In the genomic region with DNA sequence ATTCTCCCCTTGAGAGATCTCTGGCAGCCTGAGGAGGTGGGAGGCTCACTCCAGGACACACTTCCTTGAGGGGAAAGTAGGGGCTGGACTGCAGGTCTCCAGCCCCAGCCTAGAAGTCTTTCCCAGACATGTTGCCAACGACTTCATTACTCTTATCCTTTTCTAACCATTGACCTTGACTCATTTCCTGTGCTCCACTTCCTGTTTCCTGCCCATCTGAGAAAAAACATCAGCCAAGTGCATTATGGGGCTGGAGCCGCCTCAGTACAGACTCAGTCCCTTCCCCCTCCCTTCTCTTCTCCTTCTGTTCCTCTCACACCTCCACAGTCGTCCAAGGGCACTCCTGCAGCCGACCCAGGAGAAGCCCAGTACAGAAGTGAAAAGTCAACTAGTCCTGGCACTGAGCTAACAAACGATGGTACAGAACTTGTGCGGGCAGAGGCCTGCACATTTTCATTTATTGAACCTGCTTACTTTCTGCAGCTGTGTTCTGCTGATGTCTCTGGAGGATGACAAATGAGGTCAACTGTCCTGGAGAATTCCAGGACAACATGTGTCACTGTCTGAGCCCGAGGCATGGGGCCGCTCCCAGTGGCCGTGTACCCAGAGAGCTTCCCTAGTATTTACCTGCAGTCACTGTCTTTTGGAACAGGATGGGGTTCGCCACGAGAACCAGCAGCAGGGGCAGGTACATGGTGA, we compare ENCODE assay signal across 13 cellular contexts. TPM values are rescaled to one million over a fixed set of nuclear protein-coding genes. Genes with fewer than 3 reads are reported as not detected.
DNase-seq lines count a peak whose midpoint lies in the region; ATAC-seq, FAIRE-seq and TF ChIP-seq lines count a peak whose summit lies in the region.
"Had no signal": no experiment of that assay in that cellular context is flagged by ENCODE, and none has a peak within 500 bp of the region (broad histone marks: within the 10 kb centered on the region; RNA-seq: fewer than 3 reads in every experiment).

No MANE protein-coding gene starts in this region.

- H3K9me3 ChIP-seq in Caco-2 (no peaks in the 10 kb centered on the region), K562 (replicated peaks; ENCODE audit: control insufficient read depth, insufficient read depth, low read depth, low read length) (no peaks in the 10 kb centered on the region), lung (ENCODE audit: control insufficient read depth in 2 of 2, insufficient read depth in 1 of 2, low read length in 1 of 2) (peaks cover 0 to 6% of the 10 kb centered on the region in 2 donors)
- H3K9me3 ChIP-seq: ascending aorta, thoracic aorta had no signal

- no peak for TF ChIP-seq POLR2A in K562 (conservative IDR thresholded peaks at IDR 0.05)

- in situ Hi-C loops in K562 (cut with MboI), result no loop called here

- no peak overlapping the region for H3K4me3 Mint-ChIP-seq in Caco-2 (ENCODE audit: unreplicated experiment)
- H3K4me3 Mint-ChIP-seq in stimulated activated memory B cell treated with anti-CD40 and anti-IgM and Interleukin-4, amounts not matched to agents 10 μg/mL and 1 μg/mL and 100 μg/mL, for 72 hours, result no peak overlapping the region

- no peaks in the 10 kb centered on the region for H3K9me1 ChIP-seq in K562 (ENCODE audit: control insufficient read depth, insufficient read depth, low read length)

- 2% methylated on average over 8 of the region's 11 CpGs for WGBS in K562 (ENCODE audit: insufficient coverage, low coverage, missing lambda C conversion rate)
- WGBS in lung, 2 donors, result 38 to 57% methylated on average over 8 to 11 of the region's 11 CpGs

- TF ChIP-seq CTCF in Caco-2 (IDR thresholded peaks at IDR 0.05; ENCODE audit: insufficient read depth in 1 of 2, low read depth in 1 of 2, low read length in 1 of 2, severe bottlenecking in 1 of 2, unreplicated experiment in 1 of 2) (no peak), K562 (IDR thresholded peaks at IDR 0.05 in 2 of 3, conservative IDR thresholded peaks at IDR 0.05 in 1 of 3; ENCODE audit: insufficient read depth in 2 of 3, low read depth in 1 of 3, low read length in 3 of 3) (no peak), lung (IDR thresholded peaks at IDR 0.05; ENCODE audit: control extremely low read depth, extremely low read depth) (no peak)

- ATAC-seq in K562, result peak; percentile 37; the same call in 1 of the 3 replicates
- no peak for ATAC-seq in lung (ENCODE audit: insufficient read depth, low FRiP score)
- ATAC-seq in stimulated activated memory B cell treated with anti-CD40 and anti-IgM and Interleukin-4, amounts not matched to agents 10 μg/mL and 1 μg/mL and 100 μg/mL, for 72 hours, result no peak
- no peak for ATAC-seq in activated CD4-positive, CD25-positive, alpha-beta regulatory T cell treated with anti-CD3 and anti-CD28 coated beads, Interleukin-2, amount 50 U/mL, for 24 hours
- no peak for ATAC-seq in HG03097 (IDR thresholded peaks at IDR 0.05; ENCODE audit: low FRiP score, unreplicated experiment)

- peak overlapping the region; percentile 71 for H3K27ac Mint-ChIP-seq in Caco-2 (ENCODE audit: unreplicated experiment)
- H3K27ac Mint-ChIP-seq in stimulated activated memory B cell treated with anti-CD40 and anti-IgM and Interleukin-4, amounts not matched to agents 10 μg/mL and 1 μg/mL and 100 μg/mL, for 72 hours, result no peak overlapping the region

- no peak for TF ChIP-seq EP300 in K562 (IDR thresholded peaks at IDR 0.05; ENCODE audit: low read length)

- intact Hi-C loops in Caco-2 (cut with micrococcal nuclease; ENCODE audit: unreplicated experiment), result no loop called here
- intact Hi-C loops in K562 (cut with micrococcal nuclease), result no loop called here

- BruUV-seq in Caco-2 (replicated peaks; lab: Mats Ljungman, UMichigan), result no TSS peak
- no TSS peak for BruUV-seq in K562 (replicated peaks; lab: Mats Ljungman, UMichigan)

- H3K27me3 ChIP-seq in Caco-2 (replicated peaks; ENCODE audit: control insufficient read depth, insufficient read depth, low read length), result no peaks in the 10 kb centered on the region
- peaks cover 0 to 4% of the 10 kb centered on the region in 2 experiments; a peak in 1 of 5 replicates for H3K27me3 ChIP-seq in K562 (ENCODE audit: control insufficient read depth in 2 of 2, insufficient read depth in 2 of 2, low read length in 2 of 2)
- no peaks in the 10 kb centered on the region for H3K27me3 ChIP-seq in lung (ENCODE audit: control insufficient read depth, insufficient read depth)
- H3K27me3 ChIP-seq: ascending aorta had no signal

- peaks cover 12% of the 10 kb centered on the region for H3K36me3 Mint-ChIP-seq in Caco-2 (ENCODE audit: insufficient read depth, unreplicated experiment)
- H3K36me3 Mint-ChIP-seq in stimulated activated memory B cell treated with anti-CD40 and anti-IgM and Interleukin-4, amounts not matched to agents 10 μg/mL and 1 μg/mL and 100 μg/mL, for 72 hours, result peaks cover 6% of the 10 kb centered on the region

- no peaks in the 10 kb centered on the region for H4K20me1 ChIP-seq in K562 (replicated peaks; ENCODE audit: control insufficient read depth, insufficient read depth, low read length)

- H3K9me3 Mint-ChIP-seq in Caco-2 (ENCODE audit: unreplicated experiment), result peaks cover 8% of the 10 kb centered on the region
- peaks cover 5% of the 10 kb centered on the region for H3K9me3 Mint-ChIP-seq in stimulated activated memory B cell treated with anti-CD40 and anti-IgM and Interleukin-4, amounts not matched to agents 10 μg/mL and 1 μg/mL and 100 μg/mL, for 72 hours

- no peak overlapping the region for H3K9ac ChIP-seq in K562 (ENCODE audit: insufficient read depth in 1 of 2, low read depth in 2 of 2, low read length in 2 of 2)

- no peak overlapping the region for H3K4me2 ChIP-seq in K562 (ENCODE audit: insufficient read depth, low read length)

- no peaks in the 10 kb centered on the region for H3K79me2 ChIP-seq in K562 (ENCODE audit: control insufficient read depth, insufficient read depth, low read length)

- no peak overlapping the region for H3K27ac ChIP-seq in K562 (ENCODE audit: extremely low read depth, low read depth, low read length)
- peak overlapping the region; percentile 33 to 66 for H3K27ac ChIP-seq in lung (ENCODE audit: low read depth in 1 of 2, low read length in 1 of 2)
- H3K27ac ChIP-seq: ascending aorta, thoracic aorta had no signal

- no peak for FAIRE-seq in K562 (lab: Jason Lieb, UNC)
- FAIRE-seq: GM19239 had no signal

- peaks cover 18% of the 10 kb centered on the region for H3K4me1 Mint-ChIP-seq in Caco-2 (ENCODE audit: low read depth, unreplicated experiment)
- peaks cover 16% of the 10 kb centered on the region for H3K4me1 Mint-ChIP-seq in stimulated activated memory B cell treated with anti-CD40 and anti-IgM and Interleukin-4, amounts not matched to agents 10 μg/mL and 1 μg/mL and 100 μg/mL, for 72 hours

- no peak for TF ChIP-seq RAD21 in K562 (CRISPR knock-in tag; conservative IDR thresholded peaks at IDR 0.05 in 1 of 2, IDR thresholded peaks at IDR 0.05 in 1 of 2)

- POLR2A ChIA-PET in Caco-2 (lab: Charles Lee) (no interaction called here), K562 (lab: Yijun Ruan, JAX) (interaction anchor here (0.6 kb wide), 1 partner anchor 283 kb away, joined by 3 read pairs; no protein-coding TSS in a partner anchor)

- H3K4me1 ChIP-seq in Caco-2, result no peaks in the 10 kb centered on the region
- no peaks in the 10 kb centered on the region for H3K4me1 ChIP-seq in K562 (replicated peaks in 1 of 2; ENCODE audit: control insufficient read depth in 2 of 2, insufficient read depth in 2 of 2, low read length in 2 of 2)
- H3K4me1 ChIP-seq in lung (ENCODE audit: control insufficient read depth in 2 of 2, insufficient read depth in 2 of 2, low read length in 2 of 2), result no peaks in the 10 kb centered on the region
- H3K4me1 ChIP-seq: ascending aorta had no signal

- H2AFZ ChIP-seq in K562 (ENCODE audit: low read depth, low read length), result no peak overlapping the region

- no peaks in the 10 kb centered on the region for H3K36me3 ChIP-seq in Caco-2 (ENCODE audit: control insufficient read depth, insufficient read depth, low read length)
- no peaks in the 10 kb centered on the region for H3K36me3 ChIP-seq in K562 (ENCODE audit: control insufficient read depth, insufficient read depth, low read length)
- H3K36me3 ChIP-seq in lung (ENCODE audit: control insufficient read depth in 2 of 2, insufficient read depth in 2 of 2, low read length in 2 of 2), result no peaks in the 10 kb centered on the region
- H3K36me3 ChIP-seq: ascending aorta, thoracic aorta had no signal

- no peaks in the 10 kb centered on the region for H3K27me3 Mint-ChIP-seq in Caco-2 (ENCODE audit: insufficient read depth, unreplicated experiment)
- H3K27me3 Mint-ChIP-seq in stimulated activated memory B cell treated with anti-CD40 and anti-IgM and Interleukin-4, amounts not matched to agents 10 μg/mL and 1 μg/mL and 100 μg/mL, for 72 hours, result peaks cover 21% of the 10 kb centered on the region

- no peak for DNase-seq in Caco-2
- DNase-seq in M059J (ENCODE audit: low read depth), result peak; percentile 68
- peak in 1 of 4 experiments; percentile 3 for DNase-seq in K562 (ENCODE audit: extremely low read depth in 1 of 4, low spot score in 3 of 4)
- DNase-seq in lung (ENCODE audit: low spot score), result no peak
- DNase-seq in ecto neural progenitor cell (ENCODE audit: low spot score), result no peak
- DNase-seq: NCI-H2029; stimulated activated CD4-positive, alpha-beta T cell treated with anti-CD3 and anti-CD28 coated beads, Interleukin-12 subunit alpha, Interleukin-12 subunit beta, amount 100 ng/mL, for 4 hours had no signal

- CTCF ChIA-PET in Caco-2 (lab: Charles Lee) (no interaction called here), K562 (lab: Yijun Ruan, JAX; ENCODE audit: low intra/inter-chr PET ratio) (no interaction called here)

- no peak overlapping the region for H3K4me3 ChIP-seq in Caco-2 (ENCODE audit: low read depth, low read length)
- no peak overlapping the region for H3K4me3 ChIP-seq in K562
- H3K4me3 ChIP-seq in lung, result no peak overlapping the region
- H3K4me3 ChIP-seq: ascending aorta, thoracic aorta had no signal

RNA-seq across cellular contexts. Expression of gene GPR143, which starts 20.1 kb away (rescaled TPM):
- total RNA-seq in Caco-2 (2022), result 4.6 and 8.0 TPM in 2 replicates
- 0.20 TPM in 1 of 2 replicates, not detected in the other for total RNA-seq in M059J (2014; rRNA removed; shearing (Covaris generic))
- not detected in 2 replicates for total RNA-seq in K562 (2011; cell fraction: chromatin; rRNA removed; ENCODE audit: low replicate concordance)
- not detected in 2 replicates for total RNA-seq in K562 (2011; cell fraction: nucleolus; rRNA removed)
- total RNA-seq in K562 (2011; cell fraction: nucleoplasm; rRNA removed), result not detected in 2 replicates
- not detected in 2 replicates for total RNA-seq in K562 (2014; rRNA removed)
- total RNA-seq in K562 (2014; rRNA removed; fragmentation: Illumina TruSeq; extraction: Trizol), result not detected in 2 replicates
- not detected in 2 replicates for total RNA-seq in K562 (2015; rRNA removed; fragmentation: Illumina TruSeq; extraction: Trizol)
- total RNA-seq in K562 (2021), result not detected in 2 replicates
- polyA plus RNA-seq in K562 (2011; rRNA removed), result not detected in 2 replicates
- not detected in 2 replicates for polyA plus RNA-seq in K562 (2011; cell fraction: cytosol; rRNA removed)
- polyA plus RNA-seq in K562 (2011; cell fraction: nucleus; rRNA removed), result not detected in 2 replicates
- not detected in 2 replicates for polyA plus RNA-seq in K562 (2012)
- not detected in 2 replicates for polyA plus RNA-seq in K562 (2014; fragmentation: Illumina TruSeq; extraction: Trizol)
- not detected for polyA plus RNA-seq in K562 (2014; fragmentation: Nextera tagmentation; extraction: Ambion mirVana)
- not detected in 2 replicates for polyA plus RNA-seq in K562 (2014; rRNA removed)
- not detected in 2 replicates for polyA minus RNA-seq in K562 (2011; rRNA and poly(A)+ RNA removed)
- not detected in 2 replicates for polyA minus RNA-seq in K562 (2011; cell fraction: cytosol; rRNA and poly(A)+ RNA removed)
- polyA minus RNA-seq in K562 (2011; cell fraction: nucleus; rRNA and poly(A)+ RNA removed), result not detected in 2 replicates
- total RNA-seq in lung, result 1 to 10 TPM; 1.3 to 2.7 TPM
- 1 to 10 TPM in 1 of 2 donors, under 1 TPM in 1; 0.77 to 1.6 TPM for polyA plus RNA-seq in lung
- total RNA-seq: ascending aorta had no signal

RNA-seq across cellular contexts. Expression of gene SHROOM2, which starts 40.7 kb away (rescaled TPM):
- total RNA-seq in Caco-2 (2022) (12.7 and 14.2 TPM in 2 replicates), K562 (2014; rRNA removed) (not detected in 2 replicates), K562 (2014; rRNA removed; fragmentation: Illumina TruSeq; extraction: Trizol) (not detected in 2 replicates), K562 (2015; rRNA removed; fragmentation: Illumina TruSeq; extraction: Trizol) (not detected in 2 replicates), K562 (2021) (not detected in 2 replicates), lung (10 to 100 TPM in 1 of 2 donors, 1 to 10 TPM in 1; 6.0 to 15.5 TPM)
- total RNA-seq in M059J (2014; rRNA removed; shearing (Covaris generic)), result 0.98 and 4.4 TPM in 2 replicates
- total RNA-seq in K562 (2011; cell fraction: chromatin; rRNA removed; ENCODE audit: low replicate concordance), result not detected in 2 replicates
- total RNA-seq in K562 (2011; cell fraction: nucleolus; rRNA removed), result under 0.01 TPM in 1 of 2 replicates, not detected in the other
- total RNA-seq in K562 (2011; cell fraction: nucleoplasm; rRNA removed), result not detected in 2 replicates
- polyA plus RNA-seq in K562 (2011; rRNA removed) (not detected in 2 replicates), K562 (2014; fragmentation: Illumina TruSeq; extraction: Trizol) (not detected in 2 replicates), K562 (2014; fragmentation: Nextera tagmentation; extraction: Ambion mirVana) (not detected), K562 (2014; rRNA removed) (not detected in 2 replicates), lung (1 to 10 TPM; 3.0 to 3.9 TPM)
- 0.01 TPM in 1 of 2 replicates, not detected in the other for polyA plus RNA-seq in K562 (2011; cell fraction: cytosol; rRNA removed)
- not detected in 2 replicates for polyA plus RNA-seq in K562 (2011; cell fraction: nucleus; rRNA removed)
- polyA plus RNA-seq in K562 (2012), result not detected in 2 replicates
- polyA minus RNA-seq in K562 (2011; rRNA and poly(A)+ RNA removed), result not detected in 2 replicates
- polyA minus RNA-seq in K562 (2011; cell fraction: cytosol; rRNA and poly(A)+ RNA removed), result not detected in 2 replicates
- polyA minus RNA-seq in K562 (2011; cell fraction: nucleus; rRNA and poly(A)+ RNA removed), result not detected in 2 replicates
